In genomic region chr16:49168146-49168545, GRCh38 we compare ENCODE assay signal across 26 cellular contexts.
DNase-seq lines count a peak whose midpoint lies in the region; ATAC-seq, FAIRE-seq and TF ChIP-seq lines count a peak whose summit lies in the region.
"Had no signal": no experiment of that assay in that cellular context is flagged by ENCODE, and none has a peak within 500 bp of the region (broad histone marks: within the 10 kb centered on the region; RNA-seq: fewer than 3 reads in every experiment).

No MANE protein-coding gene starts in this region.

- no peak for FAIRE-seq in frontal cortex (lab: Jason Lieb, UNC)
- FAIRE-seq: A204.1, GM12878, GM12892, GM18507 had no signal

- no peak overlapping the region for H3K4me3 ChIP-seq in hepatocyte
- H3K4me3 ChIP-seq: BLaER1, GM12878 had no signal

- no peak overlapping the region for H3K27ac ChIP-seq in hepatocyte
- H3K27ac ChIP-seq: BLaER1 had no signal

- TF ChIP-seq CTCF in hepatocyte (IDR thresholded peaks at IDR 0.05; ENCODE audit: poor library complexity), result no peak

- H3K9me3 ChIP-seq in hepatocyte (ENCODE audit: low read depth), result no peaks in the 10 kb centered on the region
- H3K9me3 ChIP-seq: BE2C, BLaER1 had no signal

- H3K79me2 ChIP-seq in hepatocyte, result no peaks in the 10 kb centered on the region

- no peaks in the 10 kb centered on the region for H3K4me1 ChIP-seq in hepatocyte (ENCODE audit: insufficient read depth)
- H3K4me1 ChIP-seq: BE2C, BLaER1 had no signal

- H3K27me3 ChIP-seq in hepatocyte, result peaks cover 8% of the 10 kb centered on the region
- H3K27me3 ChIP-seq: BLaER1 had no signal

- H3K9me2 ChIP-seq in hepatocyte (replicated peaks; ENCODE audit: insufficient read depth), result no peaks in the 10 kb centered on the region

- H3K36me3 ChIP-seq in hepatocyte (replicated peaks; ENCODE audit: insufficient read depth, low read depth), result no peaks in the 10 kb centered on the region
- H3K36me3 ChIP-seq: BE2C, BLaER1 had no signal

- H3K4me2 ChIP-seq in hepatocyte, result no peak overlapping the region
- H3K4me2 ChIP-seq: BLaER1 had no signal

- no peak for ATAC-seq in GM21360 (IDR thresholded peaks at IDR 0.05; ENCODE audit: unreplicated experiment)
- ATAC-seq: GM12878 had no signal

- H4K20me1 ChIP-seq in hepatocyte (ENCODE audit: insufficient read depth, poor library complexity, severe bottlenecking), result no peaks in the 10 kb centered on the region
- H4K20me1 ChIP-seq: BLaER1 had no signal

- DNase-seq in NCI-H82 (lab: John Stamatoyannopoulos, UW) (peak; percentile 52), NCI-H82 treated with DMSO at 0.1 percent for 48 hours (lab: John Stamatoyannopoulos, UW; ENCODE audit: unreplicated experiment) (peak; percentile 34), hepatocyte (ENCODE audit: low spot score) (peak; percentile 27), NCI-H748 (lab: John Stamatoyannopoulos, UW; ENCODE audit: unreplicated experiment) (no peak), frontal cortex (ENCODE audit: low spot score in 2 of 2) (no peak)
- DNase-seq: 8988T; ACHN; BE2C; C1 segment of cervical spinal cord; CD4-positive, alpha-beta memory T cell; CD4-positive, CD25-positive, alpha-beta regulatory T cell; CD8-positive, alpha-beta memory T cell; COR-L47; DMS 273 treated with DMSO at 0.1 percent for 48 hours; DMS153; DMS53; DMS79; DND-41; EL; GDM1 had no signal

- H2AFZ ChIP-seq in hepatocyte, result no peak overlapping the region

Comparison
In these comparisons a context has a peak if more than half of its experiments do, and no peak if none do; other contexts are left out.
1. DNase-seq: peak in NCI-H82 (single experiment), NCI-H82 treated with DMSO at 0.1 percent for 48 hours (single experiment) and hepatocyte (single experiment); none in NCI-H748 (single experiment) and frontal cortex (0 of 2).